ENCODE assay signal across 9 cellular contexts in genomic region chr6:22737331-22737730, GRCh38.
A peak's percentile ranks its signal among the peaks of the same experiment; 100 is the strongest.
DNase-seq lines count a peak whose midpoint lies in the region; ATAC-seq and TF ChIP-seq lines count a peak whose summit lies in the region.
"Had no signal": no experiment of that assay in that cellular context is flagged by ENCODE, and none has a peak within 500 bp of the region (broad histone marks: within the 10 kb centered on the region; RNA-seq: fewer than 3 reads in every experiment).

No MANE protein-coding gene starts in this region.

- H3K4me3 Mint-ChIP-seq in osteocyte (ENCODE audit: unreplicated experiment), result no peak overlapping the region
- H3K4me3 Mint-ChIP-seq: T-helper 1 cell treated with Interleukin-12 subunit alpha and Interleukin-12 subunit beta and Interleukin-4 antibody, amounts not matched to agents 30 μg/mL and 1 μg/mL, for 36 hours had no signal

- no peaks in the 10 kb centered on the region for H3K27me3 ChIP-seq in fibroblast of lung (ENCODE audit: control insufficient read depth, insufficient read depth, low read length)

- no peak for ATAC-seq in HG03439 (IDR thresholded peaks at IDR 0.05; ENCODE audit: unreplicated experiment)

- no peaks in the 10 kb centered on the region for H3K9me3 ChIP-seq in fibroblast of lung (ENCODE audit: control insufficient read depth, insufficient read depth, low read depth, low read length)

- no peak overlapping the region for H3K27ac ChIP-seq in fibroblast of lung (ENCODE audit: insufficient read depth, low read length)
- no peak overlapping the region for H3K27ac ChIP-seq in coronary artery

- no peaks in the 10 kb centered on the region for H3K36me3 Mint-ChIP-seq in osteocyte (ENCODE audit: unreplicated experiment)

- H3K9me3 Mint-ChIP-seq in osteocyte (ENCODE audit: unreplicated experiment), result no peaks in the 10 kb centered on the region

- no peaks in the 10 kb centered on the region for H3K79me2 ChIP-seq in fibroblast of lung (ENCODE audit: control insufficient read depth, insufficient read depth, low read length)

- DNase-seq in GM10266 (ENCODE audit: extremely low spot score) (no peak), NCI-H748 (lab: John Stamatoyannopoulos, UW; ENCODE audit: unreplicated experiment) (peak; percentile 78), fibroblast of lung (ENCODE audit: low read depth in 2 of 2) (peak; percentile 51 to 70), osteocyte (ENCODE audit: extremely low spot score, unreplicated experiment) (no peak), NCI-H2029 treated with DMSO at 0.1 percent for 48 hours (lab: John Stamatoyannopoulos, UW) (no peak), coronary artery (ENCODE audit: low spot score) (no peak)
- DNase-seq in stimulated activated CD4-positive, alpha-beta T cell treated with anti-CD3 and anti-CD28 coated beads, Interleukin-15, amount 100 ng/mL, for 24 hours, result no peak

- H3K36me3 ChIP-seq in fibroblast of lung (ENCODE audit: control insufficient read depth, insufficient read depth, low read length), result no peaks in the 10 kb centered on the region

- H3K27me3 Mint-ChIP-seq in osteocyte (ENCODE audit: unreplicated experiment), result no peaks in the 10 kb centered on the region

- no peak overlapping the region for H3K27ac Mint-ChIP-seq in osteocyte (ENCODE audit: unreplicated experiment)
- H3K27ac Mint-ChIP-seq: T-helper 1 cell treated with Interleukin-12 subunit alpha and Interleukin-12 subunit beta and Interleukin-4 antibody, amounts not matched to agents 30 μg/mL and 1 μg/mL, for 36 hours had no signal

- no peaks in the 10 kb centered on the region for H3K4me1 ChIP-seq in fibroblast of lung (ENCODE audit: control insufficient read depth, extremely low read depth, insufficient read depth, low read length)

- no peak overlapping the region for H3K4me3 ChIP-seq in fibroblast of lung (replicated peaks in 1 of 4; ENCODE audit: control extremely low read depth in 1 of 4, insufficient read depth in 1 of 4, low read depth in 3 of 4, low read length in 4 of 4)
- H3K4me3 ChIP-seq in coronary artery, result no peak overlapping the region

- H3K9ac ChIP-seq in fibroblast of lung (ENCODE audit: insufficient read depth, low read length), result no peak overlapping the region

- H2AFZ ChIP-seq in fibroblast of lung (ENCODE audit: low read length), result no peak overlapping the region

- TF ChIP-seq CTCF in GM10266 (IDR thresholded peaks at IDR 0.05; ENCODE audit: control insufficient read depth, insufficient read depth, low read depth, missing control alignments) (peak; percentile 17), fibroblast of lung (conservative IDR thresholded peaks at IDR 0.05 in 1 of 2, IDR thresholded peaks at IDR 0.05 in 1 of 2; ENCODE audit: low read depth in 1 of 2, low read length in 2 of 2) (peak; percentile 73 to 74), osteocyte (IDR thresholded peaks at IDR 0.05) (peak; percentile 56), coronary artery (IDR thresholded peaks at IDR 0.05) (no peak)

- no peaks in the 10 kb centered on the region for H4K20me1 ChIP-seq in fibroblast of lung (ENCODE audit: control insufficient read depth, extremely low read depth, insufficient read depth, low read length)

- H3K4me1 Mint-ChIP-seq in osteocyte (ENCODE audit: unreplicated experiment), result peaks cover 10% of the 10 kb centered on the region

- no peak overlapping the region for H3K4me2 ChIP-seq in fibroblast of lung (ENCODE audit: extremely low read depth, insufficient read depth, low read length)

Comparison
In these comparisons a context has a peak if more than half of its experiments do, and no peak if none do; other contexts are left out.
1. DNase-seq: peak in NCI-H748 (single experiment) and fibroblast of lung (2 of 2); none in GM10266 (single experiment), osteocyte (single experiment), NCI-H2029 treated with DMSO at 0.1 percent for 48 hours (single experiment), coronary artery (single experiment) and stimulated activated CD4-positive, alpha-beta T cell treated with anti-CD3 and anti-CD28 coated beads, Interleukin-15, amount 100 ng/mL, for 24 hours (single experiment).